ENCODE assay signal across 23 cellular contexts in genomic region chr1:7373251-7373650, GRCh38.
"Had no signal": no experiment of that assay in that cellular context is flagged by ENCODE, and none has a peak within 500 bp of the region (broad histone marks: within the 10 kb centered on the region; RNA-seq: fewer than 3 reads in every experiment).

No MANE protein-coding gene starts in this region.

- H3K36me3 Mint-ChIP-seq: immature natural killer cell; neural progenitor cell; stimulated activated memory B cell treated with anti-CD40 and anti-IgM and Interleukin-4, amounts not matched to agents 10 μg/mL and 1 μg/mL and 100 μg/mL, for 72 hours had no signal

- H3K27me3 Mint-ChIP-seq: dendritic cell treated with granulocyte-macrophage colony-stimulating factor and Interleukin-4, amounts not matched to agents 40 ng/mL and 50 ng/mL, for 4 days; stimulated activated memory B cell treated with anti-CD40 and anti-IgM and Interleukin-4, amounts not matched to agents 10 μg/mL and 1 μg/mL and 100 μg/mL, for 72 hours had no signal

- H3K27ac ChIP-seq: esophagus muscularis mucosa, foreskin keratinocyte, gastroesophageal sphincter, heart left ventricle, lower lobe of right lung, neural progenitor cell, parathyroid adenoma, prostate gland, right atrium auricular region, thoracic aorta, upper lobe of left lung, uterus had no signal

- H3K9me3 ChIP-seq: esophagus muscularis mucosa, gastroesophageal sphincter, heart left ventricle, lower lobe of right lung, prostate gland, right atrium auricular region, thoracic aorta, tibial nerve, upper lobe of left lung, uterus had no signal

- ATAC-seq: gastroesophageal sphincter; heart left ventricle; left ventricle myocardium superior; lower lobe of right lung; sciatic nerve; stimulated activated memory B cell treated with anti-CD40 and anti-IgM and Interleukin-4, amounts not matched to agents 10 μg/mL and 1 μg/mL and 100 μg/mL, for 72 hours; stimulated activated naive CD8-positive, alpha-beta T cell treated with anti-CD3 and anti-CD28 coated beads, Interleukin-15, Interleukin-2, amounts not matched to agents 100 U/mL and 50 U/mL, for 24 hours had no signal

- H3K4me3 Mint-ChIP-seq: dendritic cell treated with granulocyte-macrophage colony-stimulating factor and Interleukin-4, amounts not matched to agents 40 ng/mL and 50 ng/mL, for 4 days; immature natural killer cell; nephron; neural progenitor cell; stimulated activated memory B cell treated with anti-CD40 and anti-IgM and Interleukin-4, amounts not matched to agents 10 μg/mL and 1 μg/mL and 100 μg/mL, for 72 hours had no signal

- H3K4me1 ChIP-seq: foreskin keratinocyte, lower lobe of right lung, parathyroid adenoma, prostate gland, right atrium auricular region, uterus had no signal

- H3K27ac Mint-ChIP-seq: dendritic cell treated with granulocyte-macrophage colony-stimulating factor and Interleukin-4, amounts not matched to agents 40 ng/mL and 50 ng/mL, for 4 days; immature natural killer cell; nephron; neural progenitor cell; stimulated activated memory B cell treated with anti-CD40 and anti-IgM and Interleukin-4, amounts not matched to agents 10 μg/mL and 1 μg/mL and 100 μg/mL, for 72 hours had no signal

- H3K9me3 Mint-ChIP-seq: dendritic cell treated with granulocyte-macrophage colony-stimulating factor and Interleukin-4, amounts not matched to agents 40 ng/mL and 50 ng/mL, for 4 days; immature natural killer cell; nephron; neural progenitor cell; stimulated activated memory B cell treated with anti-CD40 and anti-IgM and Interleukin-4, amounts not matched to agents 10 μg/mL and 1 μg/mL and 100 μg/mL, for 72 hours had no signal

- H3K4me3 ChIP-seq: esophagus muscularis mucosa, gastroesophageal sphincter, heart left ventricle, lower lobe of right lung, neural progenitor cell, prostate gland, right atrium auricular region, thoracic aorta, upper lobe of left lung, uterus had no signal

- H3K36me3 ChIP-seq: esophagus muscularis mucosa, gastroesophageal sphincter, heart left ventricle, lower lobe of right lung, neural progenitor cell, prostate gland, right atrium auricular region, thoracic aorta, tibial nerve, upper lobe of left lung, uterus had no signal

- DNase-seq: cerebellar nuclear complex; effector CD8-positive, alpha-beta T cell; foreskin keratinocyte; immature natural killer cell; left ventricle myocardium superior; lower lobe of right lung; stimulated activated CD4-positive, alpha-beta T cell treated with anti-CD3 and anti-CD28 coated beads, Interleukin-4, amount 100 ng/mL, for 4 hours; stimulated activated naive CD8-positive, alpha-beta T cell treated with anti-CD3 and anti-CD28 coated beads, Interleukin-15, Interleukin-2, amounts not matched to agents 100 U/mL and 50 U/mL, for 24 hours; uterus had no signal

- H3K4me1 Mint-ChIP-seq: immature natural killer cell; stimulated activated memory B cell treated with anti-CD40 and anti-IgM and Interleukin-4, amounts not matched to agents 10 μg/mL and 1 μg/mL and 100 μg/mL, for 72 hours had no signal

- H3K27me3 ChIP-seq: esophagus muscularis mucosa, foreskin keratinocyte, gastroesophageal sphincter, heart left ventricle, neural progenitor cell, right atrium auricular region, tibial nerve, upper lobe of left lung, uterus had no signal
